Comparison of ENCODE assay signal across 11 cellular contexts in genomic region chr4:139858436-139859225, GRCh38.
DNase-seq lines count a peak whose midpoint lies in the region; ATAC-seq, FAIRE-seq and TF ChIP-seq lines count a peak whose summit lies in the region.
"Had no signal": no experiment of that assay in that cellular context is flagged by ENCODE, and none has a peak within 500 bp of the region (broad histone marks: within the 10 kb centered on the region; RNA-seq: fewer than 3 reads in every experiment).

No MANE protein-coding gene starts in this region.

- no peak for FAIRE-seq in D721Med (lab: Jason Lieb, UNC)
- FAIRE-seq: K562 had no signal

- peak; percentile 96 for ATAC-seq in GM18511 (IDR thresholded peaks at IDR 0.05; ENCODE audit: unreplicated experiment)
- peak; percentile 90 for ATAC-seq in GM19467 (IDR thresholded peaks at IDR 0.05; ENCODE audit: unreplicated experiment)
- ATAC-seq in HG03095 (IDR thresholded peaks at IDR 0.05; ENCODE audit: unreplicated experiment), result peak; percentile 92
- ATAC-seq: K562, upper lobe of right lung had no signal

- TF ChIP-seq CTCF in D721Med (IDR thresholded peaks at IDR 0.05; ENCODE audit: insufficient read depth, missing control alignments), result no peak

- DNase-seq in globus pallidus (ENCODE audit: low spot score) (peak; percentile 40), NCI-H187 (lab: John Stamatoyannopoulos, UW) (no peak), NCI-H1105 treated with DMSO at 0.1 percent for 48 hours (lab: John Stamatoyannopoulos, UW) (no peak), D721Med (ENCODE audit: insufficient read length, low spot score) (no peak), NCI-H2081 treated with DMSO at 0.1 percent for 48 hours (lab: John Stamatoyannopoulos, UW) (no peak)
- DNase-seq: Peyer's patch, upper lobe of right lung had no signal
